9 cellular contexts compared by ENCODE assay signal in the genomic region with DNA sequence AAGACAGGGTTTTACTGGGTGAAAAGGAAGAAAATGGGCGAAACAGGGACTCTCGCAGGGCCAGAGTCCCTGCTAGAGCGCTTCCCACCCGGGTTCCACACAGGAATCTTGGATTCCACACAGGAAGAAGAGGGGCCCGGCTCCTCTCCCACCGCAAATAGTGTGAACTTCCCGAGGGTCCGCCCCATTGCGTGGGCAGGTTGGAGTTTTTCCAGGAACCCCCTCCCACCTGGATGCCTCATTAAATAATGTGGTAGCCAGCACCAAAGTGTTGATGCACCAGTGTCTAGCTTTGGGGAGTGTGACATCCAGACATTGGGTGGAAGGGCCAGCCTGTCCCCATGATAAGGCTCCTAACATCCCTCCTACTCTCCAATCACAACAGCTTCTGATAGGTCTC.
"Had no signal": no experiment of that assay in that cellular context is flagged by ENCODE, and none has a peak within 500 bp of the region (broad histone marks: within the 10 kb centered on the region; RNA-seq: fewer than 3 reads in every experiment).

No MANE protein-coding gene starts in this region.

- H3K36me3 ChIP-seq: HAP-1 had no signal

- ATAC-seq: HCT116, HepG2, K562 had no signal

- DNase-seq: GM23248, GOT3, H7, HFFc6 had no signal

- H3K9ac ChIP-seq: GM23248 had no signal

- H3K27ac ChIP-seq: GM23248, HL-60 had no signal

- H2AFZ ChIP-seq: GM23248 had no signal

- H3K9me3 ChIP-seq: HAP-1 had no signal

- H3K4me1 ChIP-seq: HAP-1 had no signal

- H3K4me3 ChIP-seq: GM23248, HAP-1, K562 had no signal
